ENCODE assay signal across 22 cellular contexts in the genomic region with DNA sequence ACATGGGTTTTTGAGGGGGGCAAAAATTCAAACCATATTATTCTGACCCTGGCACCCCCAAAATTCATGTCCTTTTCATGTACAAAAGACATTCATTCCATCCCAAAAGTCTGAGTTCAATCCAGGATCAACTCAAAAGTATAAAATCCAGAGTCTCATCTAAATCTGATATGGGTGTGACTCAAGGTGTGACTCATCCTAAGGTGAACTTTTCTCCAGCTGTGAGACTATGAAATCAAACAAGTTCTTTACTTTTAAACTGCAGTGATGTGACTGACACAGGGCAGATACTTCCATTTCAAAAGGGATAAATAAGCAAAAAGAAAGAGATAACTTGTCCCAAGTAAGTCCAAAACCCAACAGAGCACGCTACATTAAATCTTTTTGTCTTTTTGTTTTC. TPM values are rescaled to one million over a fixed set of nuclear protein-coding genes. Genes with fewer than 3 reads are reported as not detected.
"Had no signal": no experiment of that assay in that cellular context is flagged by ENCODE, and none has a peak within 500 bp of the region (broad histone marks: within the 10 kb centered on the region; RNA-seq: fewer than 3 reads in every experiment).

No MANE protein-coding gene starts in this region.

- H3K27ac ChIP-seq: right atrium auricular region, tibial nerve had no signal

- H3K27me3 ChIP-seq: right atrium auricular region, tibial nerve had no signal

- DNase-seq: activated CD4-positive, alpha-beta T cell treated with anti-CD3 and anti-CD28 coated beads, Interleukin-2, amount 10 ng/mL, durations not matched to agents 7 days and 5 days; activated naive CD4-positive, alpha-beta T cell; activated naive CD8-positive, alpha-beta T cell treated with anti-CD3 and anti-CD28 coated beads, Interleukin-2, amount 10 ng/mL, durations not matched to agents 7 days and 5 days; cerebellar nuclear complex; dermis blood vessel endothelial cell; effector memory CD8-positive, alpha-beta T cell; erythroblast; glutamatergic neuron; hypothalamus; left ventricle myocardium superior; nucleus accumbens; stimulated activated CD4-positive, alpha-beta T cell treated with anti-CD3 and anti-CD28 coated beads, Interleukin-15, amount 100 ng/mL, for 24 hours; stimulated activated CD4-positive, alpha-beta T cell treated with anti-CD3 and anti-CD28 coated beads, Interleukin-4, amount 100 ng/mL, for 1 hour; stimulated activated naive B cell treated with anti-CD40 and anti-IgM and Interleukin-4, amounts not matched to agents 10 μg/mL and 1 μg/mL and 100 μg/mL, for 72 hours had no signal

- H3K4me3 ChIP-seq: right atrium auricular region, tibial nerve had no signal

- H3K4me1 ChIP-seq: right atrium auricular region, tibial nerve had no signal

- ATAC-seq: effector memory CD8-positive, alpha-beta T cell; left ventricle myocardium superior had no signal

- H3K36me3 ChIP-seq: right atrium auricular region, tibial nerve had no signal

RNA-seq across cellular contexts. Expression of a gene that starts 20.6 kb away (rescaled TPM):
- total RNA-seq: activated CD4-positive, alpha-beta T cell treated with anti-CD3 and anti-CD28 coated beads, Interleukin-2, amount 10 ng/mL, durations not matched to agents 7 days and 5 days; activated CD8-positive, alpha-beta memory T cell treated with anti-CD3 and anti-CD28 coated beads for 36 hours; activated naive CD8-positive, alpha-beta T cell treated with anti-CD3 and anti-CD28 coated beads, Interleukin-2, amount 10 ng/mL, durations not matched to agents 7 days and 5 days; activated T-helper 1 cell treated with anti-CD3 and anti-CD28 coated beads, Interleukin-12 subunit alpha, Interleukin-12 subunit beta, Interleukin-2, Interleukin-4 antibody, amounts not matched to agents 30 ng/mL and 10 ng/mL and 1 ng/mL, durations not matched to agents 14 hours and 24 hours and 36 hours; dermis blood vessel endothelial cell; kidney epithelial cell; left ventricle myocardium superior; posterior vena cava; right atrium auricular region; skeletal muscle tissue; T-helper 2 cell treated with Interferon-gamma antibody and Interleukin-4, amounts not matched to agents 100 ng/mL and 5 ng/mL, for 36 hours; tibial nerve had no signal
